In the genomic region with DNA sequence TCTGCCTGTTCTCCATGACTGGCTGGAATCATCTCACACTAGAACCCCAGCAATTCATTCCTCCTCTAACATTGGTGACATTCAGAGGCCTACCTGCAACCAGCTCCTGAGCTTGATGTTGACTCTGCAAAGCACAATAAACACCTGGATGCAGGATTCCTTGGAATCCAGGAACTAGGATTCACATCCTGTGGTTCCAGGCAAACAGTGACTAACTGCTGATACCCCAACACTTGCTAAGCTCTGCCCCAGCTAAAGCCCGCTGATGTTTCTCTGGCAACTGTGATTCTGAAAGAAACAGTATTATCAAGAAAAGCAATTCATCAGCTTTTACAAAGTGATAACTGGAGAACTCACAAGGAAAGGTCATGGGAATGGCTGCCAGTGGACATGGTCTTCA, we compare ENCODE assay signal across 25 cellular contexts. TPM values are rescaled to one million over a fixed set of nuclear protein-coding genes. Genes with fewer than 3 reads are reported as not detected.
DNase-seq lines count a peak whose midpoint lies in the region; ATAC-seq, FAIRE-seq and TF ChIP-seq lines count a peak whose summit lies in the region.
"Had no signal": no experiment of that assay in that cellular context is flagged by ENCODE, and none has a peak within 500 bp of the region (broad histone marks: within the 10 kb centered on the region; RNA-seq: fewer than 3 reads in every experiment).

No MANE protein-coding gene starts in this region.

- peak overlapping the region; percentile 85 to 91 for H3K27ac ChIP-seq in A549
- H3K27ac ChIP-seq: neural progenitor cell, SK-N-MC had no signal

- peak overlapping the region in 4 of 6 donors; percentile 29 to 57 (median 46) for H3K27ac Mint-ChIP-seq in immature natural killer cell
- H3K27ac Mint-ChIP-seq: activated CD8-positive, alpha-beta memory T cell treated with anti-CD3 and anti-CD28 coated beads, Interleukin-2, amount 10 ng/mL, durations not matched to agents 7 days and 5 days; neural progenitor cell had no signal

- H3K36me3 ChIP-seq in HAP-1 (replicated peaks) = peaks cover 5% of the 10 kb centered on the region
- H3K36me3 ChIP-seq: neural progenitor cell had no signal

- no peak for FAIRE-seq in A549 (lab: Jason Lieb, UNC)
- FAIRE-seq: GM18507 had no signal

- H3K4me3 Mint-ChIP-seq in immature natural killer cell = no peak overlapping the region
- H3K4me3 Mint-ChIP-seq: activated CD8-positive, alpha-beta memory T cell treated with anti-CD3 and anti-CD28 coated beads, Interleukin-2, amount 10 ng/mL, durations not matched to agents 7 days and 5 days; CD14-positive monocyte; neural progenitor cell had no signal

- H3K4me1 ChIP-seq in A549 = peaks cover 51% of the 10 kb centered on the region
- no peaks in the 10 kb centered on the region for H3K4me1 ChIP-seq in HAP-1
- H3K4me1 ChIP-seq: neural progenitor cell had no signal

- POLR2A ChIA-PET in A549 (lab: Yijun Ruan, JAX) = interaction anchor here (0.7 to 1.7 kb wide), 2 partner anchors 29 to 35 kb away, joined by 4 to 6 read pairs; a partner anchor contains a TSS

- DNase-seq in A549 (ENCODE audit: low read depth in 1 of 2, low spot score in 1 of 2) (peak in 1 of 2 experiments; percentile 64), HT-29 (ENCODE audit: low spot score) (peak; percentile 48), amniotic epithelial cell (ENCODE audit: low read depth) (peak; percentile 67), immature natural killer cell (no peak), amniotic stem cell (lab: John Stamatoyannopoulos, UW) (no peak), NAMALWA (ENCODE audit: low spot score) (no peak), HAP-1 (ENCODE audit: low spot score in 2 of 2) (no peak)
- DNase-seq: ACHN; activated CD8-positive, alpha-beta memory T cell treated with anti-CD3 and anti-CD28 coated beads, Interleukin-2, amount 10 ng/mL, durations not matched to agents 7 days and 5 days; amygdala; cerebellar nuclear complex; DND-41; effector memory CD4-positive, alpha-beta T cell; HCEC 1CT; KBM-7; left cardiac atrium; NCI-H1092 treated with DMSO at 0.1 percent for 48 hours; stimulated activated CD4-positive, alpha-beta T cell treated with anti-CD3 and anti-CD28 coated beads, Interleukin-12 subunit alpha, Interleukin-12 subunit beta, amount 100 ng/mL, for 4 hours; testis had no signal

- 24% methylated on average over 1 of the region's 1 CpG for whole genome bisulfite sequencing in A549 (ENCODE audit: missing lambda C conversion rate)

- H3K4me1 Mint-ChIP-seq in immature natural killer cell = peaks cover 2 to 7% of the 10 kb centered on the region in 2 donors
- H3K4me1 Mint-ChIP-seq: CD14-positive monocyte had no signal

- no peaks in the 10 kb centered on the region for H3K27me3 Mint-ChIP-seq in immature natural killer cell (ENCODE audit: low read depth in 3 of 3)
- H3K27me3 Mint-ChIP-seq: activated CD8-positive, alpha-beta memory T cell treated with anti-CD3 and anti-CD28 coated beads, Interleukin-2, amount 10 ng/mL, durations not matched to agents 7 days and 5 days had no signal

- CTCF ChIA-PET in A549 (lab: Yijun Ruan, JAX) = interaction anchor here (0.9 to 4.1 kb wide), 9 partner anchors 11 to 221 kb away, joined by 3 to 18 read pairs (median 4); no protein-coding TSS in a partner anchor

- TF ChIP-seq CTCF in A549 (IDR thresholded peaks at IDR 0.05) = no peak

- H3K9me3 Mint-ChIP-seq in immature natural killer cell = no peaks in the 10 kb centered on the region
- H3K9me3 Mint-ChIP-seq: neural progenitor cell had no signal

- peak overlapping the region; percentile 56; the same call in 2 of the 3 replicates for H3K4me2 ChIP-seq in A549
- H3K4me2 ChIP-seq: neural progenitor cell had no signal

- peaks cover 16 to 35% (median 27%) of the 10 kb centered on the region in 3 donors for H3K36me3 Mint-ChIP-seq in immature natural killer cell
- H3K36me3 Mint-ChIP-seq: neural progenitor cell had no signal

- no peak for TF ChIP-seq EP300 in A549 (IDR thresholded peaks at IDR 0.05)

- in situ Hi-C loops in HAP-1 (cut with MboI; ENCODE audit: low sequenced_read_pairs) = no loop called here

- H3K9me3 ChIP-seq in A549 (no peaks in the 10 kb centered on the region), HAP-1 (no peaks in the 10 kb centered on the region)
- H3K9me3 ChIP-seq: testis had no signal

- ATAC-seq in A549 (peak in 1 of 2 experiments; percentile 32; a peak in 2 of 6 replicates), GM18868 (IDR thresholded peaks at IDR 0.05; ENCODE audit: unreplicated experiment) (no peak)
- ATAC-seq: activated CD4-positive, CD25-positive, alpha-beta regulatory T cell treated with anti-CD3 and anti-CD28 coated beads, Interleukin-2, amount 50 U/mL, for 24 hours; activated CD8-positive, alpha-beta memory T cell treated with anti-CD3 and anti-CD28 coated beads, Interleukin-2, amount 10 ng/mL, durations not matched to agents 7 days and 5 days; left cardiac atrium had no signal

- no peak overlapping the region for H3K4me3 ChIP-seq in A549
- H3K4me3 ChIP-seq in HAP-1 = no peak overlapping the region
- H3K4me3 ChIP-seq: neural progenitor cell, SK-N-MC, testis had no signal

- no peak for TF ChIP-seq RAD21 in A549 (conservative IDR thresholded peaks at IDR 0.05 in 1 of 2, IDR thresholded peaks at IDR 0.05 in 1 of 2)

- H3K27me3 ChIP-seq in HAP-1 (ENCODE audit: low read depth) = no peaks in the 10 kb centered on the region
- H3K27me3 ChIP-seq: neural progenitor cell, testis had no signal

- TF ChIP-seq POLR2A in A549 (IDR thresholded peaks at IDR 0.05; ENCODE audit: low read length) = no peak

TF ChIP-seq in A549, 52 proteins besides CTCF, POLR2A, EP300 and RAD21:
- TF ChIP-seq GATA3 (IDR thresholded peaks at IDR 0.05; ENCODE audit: borderline replicate concordance) (peak; percentile 34; the same call in 1 of the 2 replicates), FOSL2 (IDR thresholded peaks at IDR 0.05) (no peak), FOSL2 (CRISPR knock-in tag; IDR thresholded peaks at IDR 0.05) (peak; percentile 33; the same call in 1 of the 2 replicates), NFE2L2 (conservative IDR thresholded peaks at IDR 0.05; ENCODE audit: low read length) (no peak), SMC3 (IDR thresholded peaks at IDR 0.05) (no peak)
- TF ChIP-seq, protein P1, sequence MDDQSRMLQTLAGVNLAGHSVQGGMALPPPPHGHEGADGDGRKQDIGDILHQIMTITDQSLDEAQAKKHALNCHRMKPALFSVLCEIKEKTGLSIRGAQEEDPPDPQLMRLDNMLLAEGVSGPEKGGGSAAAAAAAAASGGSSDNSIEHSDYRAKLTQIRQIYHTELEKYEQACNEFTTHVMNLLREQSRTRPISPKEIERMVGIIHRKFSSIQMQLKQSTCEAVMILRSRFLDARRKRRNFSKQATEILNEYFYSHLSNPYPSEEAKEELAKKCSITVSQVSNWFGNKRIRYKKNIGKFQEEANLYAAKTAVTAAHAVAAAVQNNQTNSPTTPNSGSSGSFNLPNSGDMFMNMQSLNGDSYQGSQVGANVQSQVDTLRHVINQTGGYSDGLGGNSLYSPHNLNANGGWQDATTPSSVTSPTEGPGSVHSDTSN (IDR thresholded peaks at IDR 0.05) = no peak

RNA-seq across cellular contexts. Expression of a gene that starts 29.2 kb away (rescaled TPM):
- polyA plus RNA-seq in A549 (2011; rRNA removed) (18.6 and 21.7 TPM in 2 replicates), A549 (2017; fragmentation: RNase III; extraction: RNeasy Plus Mini Kit Qiagen cat#74134 plus additional on column Dnase treatment) (14.1 to 17.9 TPM (median 15.7 TPM) in 3 replicates), immature natural killer cell (10 to 100 TPM; 32.3 to 66.8 (median 42.4) TPM)
- 6.3 and 7.3 TPM in 2 replicates for polyA plus RNA-seq in A549 (2012; cell fraction: cytosol; rRNA removed)
- polyA plus RNA-seq in A549 (2012; cell fraction: nucleus; rRNA removed) = 8.6 and 12.3 TPM in 2 replicates
- polyA minus RNA-seq in A549 (2011; rRNA and poly(A)+ RNA removed) = 22.4 and 24.8 TPM in 2 replicates
- total RNA-seq in HT-29 (2014; rRNA removed; shearing (Covaris generic)) = 11.2 and 15.0 TPM in 2 replicates

Comparison
In these comparisons a context has a peak if more than half of its experiments do, and no peak if none do; other contexts are left out.
1. DNase-seq: peak in HT-29 (single experiment) and amniotic epithelial cell (single experiment); none in immature natural killer cell (0 of 3), amniotic stem cell (single experiment), NAMALWA (single experiment) and HAP-1 (0 of 2).